Comparison of ENCODE assay signal across 19 cellular contexts in genomic region chr10:130040817-130041330, GRCh38.
DNase-seq lines count a peak whose midpoint lies in the region; ATAC-seq and TF ChIP-seq lines count a peak whose summit lies in the region.
"Had no signal": no experiment of that assay in that cellular context is flagged by ENCODE, and none has a peak within 500 bp of the region (broad histone marks: within the 10 kb centered on the region; RNA-seq: fewer than 3 reads in every experiment).

No MANE protein-coding gene starts in this region.

- H3K4me1 Mint-ChIP-seq in endodermal cell: no peaks in the 10 kb centered on the region
- no peaks in the 10 kb centered on the region for H3K4me1 Mint-ChIP-seq in activated T-helper 2 cell treated with anti-CD3 and anti-CD28 coated beads, Interferon-gamma antibody, Interleukin-2, Interleukin-4, amounts not matched to agents 10 μg/mL and 5 μg/mL and 100 μg/mL, durations not matched to agents 14 hours and 24 hours and 36 hours (ENCODE audit: low read depth)

- no peaks in the 10 kb centered on the region for H3K36me3 Mint-ChIP-seq in endodermal cell (ENCODE audit: low read depth)
- no peaks in the 10 kb centered on the region for H3K36me3 Mint-ChIP-seq in activated T-helper 2 cell treated with anti-CD3 and anti-CD28 coated beads, Interferon-gamma antibody, Interleukin-2, Interleukin-4, amounts not matched to agents 10 μg/mL and 5 μg/mL and 100 μg/mL, durations not matched to agents 14 hours and 24 hours and 36 hours (ENCODE audit: low read depth)
- H3K36me3 Mint-ChIP-seq: CD8-positive, alpha-beta T cell had no signal

- H3K9ac ChIP-seq in BLaER1 (no peak overlapping the region), endodermal cell (ENCODE audit: extremely low read depth, low read length, poor library complexity, severe bottlenecking) (no peak overlapping the region)

- peak overlapping the region; percentile 80 for H3K4me2 ChIP-seq in BLaER1
- H3K4me2 ChIP-seq: A549, GM23338 had no signal

- TF ChIP-seq CTCF in endodermal cell (conservative IDR thresholded peaks at IDR 0.05) (no peak), sigmoid colon (IDR thresholded peaks at IDR 0.05) (no peak), lower lobe of right lung (IDR thresholded peaks at IDR 0.05) (no peak)

- ATAC-seq in lower lobe of right lung (no peak), GM21447 (IDR thresholded peaks at IDR 0.05; ENCODE audit: unreplicated experiment) (no peak), GM19035 (IDR thresholded peaks at IDR 0.05; ENCODE audit: unreplicated experiment) (no peak)
- ATAC-seq: A549; CD8-positive, alpha-beta T cell; GM12878; GM23338 had no signal

- no peak for TF ChIP-seq EP300 in sigmoid colon (IDR thresholded peaks at IDR 0.05)

- no peaks in the 10 kb centered on the region for H3K36me3 ChIP-seq in BLaER1
- H3K36me3 ChIP-seq in endodermal cell (ENCODE audit: control insufficient read depth, insufficient read depth, low read length): no peaks in the 10 kb centered on the region
- no peaks in the 10 kb centered on the region for H3K36me3 ChIP-seq in sigmoid colon
- no peaks in the 10 kb centered on the region for H3K36me3 ChIP-seq in lower lobe of right lung

- H3K4me3 ChIP-seq in BLaER1 (no peak overlapping the region), endodermal cell (ENCODE audit: low read length) (no peak overlapping the region), sigmoid colon (no peak overlapping the region), lower lobe of right lung (no peak overlapping the region)
- H3K4me3 ChIP-seq: A549, GM12878, GM23338 had no signal

- H3K9me3 ChIP-seq in BLaER1: no peaks in the 10 kb centered on the region
- H3K9me3 ChIP-seq in endodermal cell (ENCODE audit: control insufficient read depth, low read length): no peaks in the 10 kb centered on the region
- H3K9me3 ChIP-seq in sigmoid colon: no peaks in the 10 kb centered on the region
- no peaks in the 10 kb centered on the region for H3K9me3 ChIP-seq in lower lobe of right lung
- H3K9me3 ChIP-seq: A549 had no signal

- no peak overlapping the region for H3K4me3 Mint-ChIP-seq in endodermal cell
- H3K4me3 Mint-ChIP-seq in activated T-helper 2 cell treated with anti-CD3 and anti-CD28 coated beads, Interferon-gamma antibody, Interleukin-2, Interleukin-4, amounts not matched to agents 10 μg/mL and 5 μg/mL and 100 μg/mL, durations not matched to agents 14 hours and 24 hours and 36 hours (ENCODE audit: low read depth): no peak overlapping the region
- H3K4me3 Mint-ChIP-seq: CD8-positive, alpha-beta T cell; GM23338 had no signal

- no peak overlapping the region for H3K27ac ChIP-seq in BLaER1
- H3K27ac ChIP-seq in endodermal cell (ENCODE audit: low read depth, low read length): no peak overlapping the region
- H3K27ac ChIP-seq in sigmoid colon: no peak overlapping the region
- H3K27ac ChIP-seq in lower lobe of right lung: no peak overlapping the region
- H3K27ac ChIP-seq: 22Rv1, A549 had no signal

- WGBS in endodermal cell (ENCODE audit: insufficient coverage in 1 of 2, insufficient read length in 1 of 2), 2 experiments: 95 to 98% methylated on average over 7 to 12 of the region's 12 CpGs
- 85 to 87% methylated on average over 12 of the region's 12 CpGs for WGBS in sigmoid colon, 2 donors

- H4K20me1 ChIP-seq in BLaER1: no peaks in the 10 kb centered on the region

- no peak for TF ChIP-seq POLR2A in sigmoid colon (IDR thresholded peaks at IDR 0.05)

- H3K4me1 ChIP-seq in BLaER1: peaks cover 62% of the 10 kb centered on the region
- H3K4me1 ChIP-seq in endodermal cell (ENCODE audit: control insufficient read depth, insufficient read depth, low read length): no peaks in the 10 kb centered on the region
- no peaks in the 10 kb centered on the region for H3K4me1 ChIP-seq in sigmoid colon
- no peaks in the 10 kb centered on the region for H3K4me1 ChIP-seq in lower lobe of right lung
- H3K4me1 ChIP-seq: A549 had no signal

- intact Hi-C loops in sigmoid colon (cut with DNase I) (no loop called here), lower lobe of right lung (cut with DNase I) (no loop called here)
- intact Hi-C loops in activated T-helper 2 cell treated with anti-CD3 and anti-CD28 coated beads, Interferon-gamma antibody, Interleukin-2, Interleukin-4, amounts not matched to agents 10 μg/mL and 5 μg/mL and 100 μg/mL, durations not matched to agents 14 hours and 24 hours and 36 hours (cut with micrococcal nuclease): no loop called here

- no peaks in the 10 kb centered on the region for H3K27me3 ChIP-seq in BLaER1
- H3K27me3 ChIP-seq in endodermal cell (ENCODE audit: control insufficient read depth, insufficient read depth, low read length, poor library complexity, severe bottlenecking): no peaks in the 10 kb centered on the region
- peaks cover 0 to 7% (median 0%) of the 10 kb centered on the region in 3 donors for H3K27me3 ChIP-seq in sigmoid colon
- H3K27me3 ChIP-seq in lower lobe of right lung (ENCODE audit: low read depth): peaks cover 17% of the 10 kb centered on the region

- peaks cover 12% of the 10 kb centered on the region for H3K27me3 Mint-ChIP-seq in endodermal cell (ENCODE audit: insufficient read depth)
- peaks cover 2% of the 10 kb centered on the region for H3K27me3 Mint-ChIP-seq in activated T-helper 2 cell treated with anti-CD3 and anti-CD28 coated beads, Interferon-gamma antibody, Interleukin-2, Interleukin-4, amounts not matched to agents 10 μg/mL and 5 μg/mL and 100 μg/mL, durations not matched to agents 14 hours and 24 hours and 36 hours (ENCODE audit: low read depth)

- peak; percentile 27 for DNase-seq in endodermal cell
- peak; percentile 60 for DNase-seq in mesenteric fat pad (ENCODE audit: low spot score)
- DNase-seq in sigmoid colon: peak; percentile 61
- DNase-seq in lower lobe of right lung: no peak
- DNase-seq in activated T-helper 2 cell treated with anti-CD3 and anti-CD28 coated beads, Interferon-gamma antibody, Interleukin-2, Interleukin-4, amounts not matched to agents 10 μg/mL and 5 μg/mL and 100 μg/mL, durations not matched to agents 14 hours and 24 hours and 36 hours (ENCODE audit: low spot score): no peak
- DNase-seq: AML-193, DMS 273 treated with DMSO at 0.1 percent for 48 hours, DMS53, DND-41, EL, HCEC 1CT had no signal

- H3K27ac Mint-ChIP-seq in endodermal cell: no peak overlapping the region
- H3K27ac Mint-ChIP-seq in activated T-helper 2 cell treated with anti-CD3 and anti-CD28 coated beads, Interferon-gamma antibody, Interleukin-2, Interleukin-4, amounts not matched to agents 10 μg/mL and 5 μg/mL and 100 μg/mL, durations not matched to agents 14 hours and 24 hours and 36 hours: no peak overlapping the region
- H3K27ac Mint-ChIP-seq: CD8-positive, alpha-beta T cell; GM23338 had no signal

- no peaks in the 10 kb centered on the region for H3K9me3 Mint-ChIP-seq in endodermal cell
- no peaks in the 10 kb centered on the region for H3K9me3 Mint-ChIP-seq in activated T-helper 2 cell treated with anti-CD3 and anti-CD28 coated beads, Interferon-gamma antibody, Interleukin-2, Interleukin-4, amounts not matched to agents 10 μg/mL and 5 μg/mL and 100 μg/mL, durations not matched to agents 14 hours and 24 hours and 36 hours
- H3K9me3 Mint-ChIP-seq: CD8-positive, alpha-beta T cell; GM23338 had no signal

Comparison
In these comparisons a context has a peak if more than half of its experiments do, and no peak if none do; other contexts are left out.
1. DNase-seq: peak in endodermal cell (single experiment), mesenteric fat pad (single experiment) and sigmoid colon (single experiment); none in lower lobe of right lung (single experiment) and activated T-helper 2 cell treated with anti-CD3 and anti-CD28 coated beads, Interferon-gamma antibody, Interleukin-2, Interleukin-4, amounts not matched to agents 10 μg/mL and 5 μg/mL and 100 μg/mL, durations not matched to agents 14 hours and 24 hours and 36 hours (single experiment).